1 cellular context compared by ENCODE assay signal in the genomic region with DNA sequence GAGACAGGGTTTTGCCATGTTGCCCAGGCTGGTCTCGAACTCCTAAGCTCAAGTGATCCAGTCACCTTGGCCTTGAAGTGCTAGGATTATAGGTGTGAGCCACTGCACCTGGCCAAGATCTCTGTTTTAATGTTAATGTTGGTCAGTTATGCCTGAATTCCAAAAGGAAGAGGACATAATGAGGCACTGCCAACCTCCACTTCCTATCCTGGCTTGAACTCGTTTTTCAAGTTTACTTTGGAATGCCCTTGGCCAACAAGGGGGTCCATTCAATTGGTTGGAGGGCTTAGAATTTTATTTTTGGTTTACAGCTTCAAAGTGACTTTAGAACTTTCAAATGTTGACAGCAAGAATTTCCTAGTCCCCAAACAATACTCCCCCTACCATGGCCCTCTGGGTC.
TF ChIP-seq lines count a peak whose summit lies in the region.

No MANE protein-coding gene starts in this region.

TF ChIP-seq in H1, 55 proteins besides CTCF, POLR2A, EP300 and RAD21:
- TF ChIP-seq SP1 (IDR thresholded peaks at IDR 0.05; ENCODE audit: low read depth, low read length): 0 out of 2 replicates have a peak, but pooled peaks have one; percentile 57
- no peak for TF ChIP-seq SUZ12 (IDR thresholded peaks at IDR 0.05; ENCODE audit: low read length)
- TF ChIP-seq EGR1 (IDR thresholded peaks at IDR 0.05; ENCODE audit: borderline replicate concordance, low read depth, low read length): no peak
- 0 out of 2 replicates have a peak, but pooled peaks have one; percentile 49 for TF ChIP-seq TCF12 (IDR thresholded peaks at IDR 0.05; ENCODE audit: low read depth, low read length)
- no peak for TF ChIP-seq GTF2F1 (IDR thresholded peaks at IDR 0.05; ENCODE audit: borderline replicate concordance, low read depth, low read length)
